In the genomic region with DNA sequence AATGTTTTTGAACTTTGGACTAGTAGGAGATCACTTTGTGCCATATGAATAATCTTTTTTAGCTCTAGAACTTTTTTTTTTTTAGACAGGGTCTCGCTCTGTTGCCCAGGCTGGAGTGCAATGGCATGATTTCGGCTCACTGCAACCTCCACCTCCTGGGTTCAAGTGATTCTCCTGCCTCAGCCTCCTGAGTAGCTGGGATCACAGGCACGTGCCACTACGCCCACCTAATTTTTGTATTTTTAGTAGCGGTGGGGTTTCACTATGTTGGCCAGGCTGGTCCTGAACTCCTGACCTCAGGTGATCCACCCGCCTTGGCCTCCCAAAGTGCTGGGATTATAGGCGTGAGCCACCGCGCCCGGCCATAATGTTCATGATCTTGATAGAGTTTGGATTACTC, we compare ENCODE assay signal across 6 cellular contexts. TPM values are rescaled to one million over a fixed set of nuclear protein-coding genes. Genes with fewer than 3 reads are reported as not detected.
DNase-seq lines count a peak whose midpoint lies in the region; ATAC-seq and TF ChIP-seq lines count a peak whose summit lies in the region.
"Not testable (repeated sequence)": the region's sequence is repeated elsewhere in the genome, so short reads cannot be mapped to it uniquely, and the experiment has no call there.
"Had no signal": no experiment of that assay in that cellular context is flagged by ENCODE, and none has a peak within 500 bp of the region (broad histone marks: within the 10 kb centered on the region; RNA-seq: fewer than 3 reads in every experiment).

No MANE protein-coding gene starts in this region.

- BruUV-seq in Calu3 (replicated peaks; lab: Mats Ljungman, UMichigan) = not testable (repeated sequence)

- H3K27me3 Mint-ChIP-seq in CD4-positive, alpha-beta T cell; Calu3 (ENCODE audit: unreplicated experiment); WTC11 (ENCODE audit: low read depth); effector memory CD8-positive, alpha-beta T cell; natural killer cell treated with Interleukin-12 subunit alpha and Interleukin-12 subunit beta and Interleukin-15 and Interleukin-18, amount 100 ng/mL, for 72 hours: not testable (repeated sequence)

- H3K9me3 ChIP-seq in CD4-positive, alpha-beta T cell (ENCODE audit: control insufficient read depth, low read length) = not testable (repeated sequence)

- H3K27me3 ChIP-seq in CD4-positive, alpha-beta T cell (ENCODE audit: control insufficient read depth, insufficient read depth, low read length) = not testable (repeated sequence)

- intact Hi-C loops in CD4-positive, alpha-beta T cell (cut with DNase I, micrococcal nuclease) = loop anchor here (5.0 to 10.0 kb wide), 6 partner anchors 33 to 976 kb away; partner anchors contain the start of genes MLKL (in 2 of the 2), CFDP1 (in 1 of the 2), KARS1 (in 1 of the 2) and TERF2IP (in 1 of the 2)
- intact Hi-C loops in Calu3 (cut with micrococcal nuclease; ENCODE audit: unreplicated experiment) = not testable (repeated sequence)

- not testable (repeated sequence) for ATAC-seq in CD4-positive, alpha-beta T cell (ENCODE audit: poor library complexity); WTC11; effector memory CD8-positive, alpha-beta T cell (replicated peaks); natural killer cell treated with Interleukin-12 subunit alpha and Interleukin-12 subunit beta and Interleukin-15 and Interleukin-18, amount 100 ng/mL, for 72 hours

- H3K27ac ChIP-seq in CD4-positive, alpha-beta T cell (ENCODE audit: low read depth, low read length) = not testable (repeated sequence)

- H3K9me3 Mint-ChIP-seq in CD4-positive, alpha-beta T cell; Calu3 (ENCODE audit: low read depth, unreplicated experiment); WTC11; effector memory CD8-positive, alpha-beta T cell; natural killer cell treated with Interleukin-12 subunit alpha and Interleukin-12 subunit beta and Interleukin-15 and Interleukin-18, amount 100 ng/mL, for 72 hours: not testable (repeated sequence)

- TF ChIP-seq CTCF in CD4-positive, alpha-beta T cell (IDR thresholded peaks at IDR 0.05); Calu3 (IDR thresholded peaks at IDR 0.05; ENCODE audit: unreplicated experiment); WTC11 (IDR thresholded peaks at IDR 0.05): not testable (repeated sequence)

- DNase-seq in CD4-positive, alpha-beta T cell; Calu3; WTC11 (ENCODE audit: low spot score); effector memory CD8-positive, alpha-beta T cell; natural killer cell treated with Interleukin-12 subunit alpha and Interleukin-12 subunit beta and Interleukin-15 and Interleukin-18, amount 100 ng/mL, for 72 hours (ENCODE audit: low spot score): not testable (repeated sequence)

- CTCF ChIA-PET in CD4-positive, alpha-beta T cell (lab: Charles Lee) = interaction anchor here (0.5 kb wide), 1 partner anchor 35 kb away, joined by 4 read pairs; no protein-coding TSS in a partner anchor
- CTCF ChIA-PET in Calu3 (lab: Charles Lee) = not testable (repeated sequence)
- CTCF ChIA-PET in WTC11 (lab: Charles Lee) = interaction anchor here (2.7 kb wide), 2 partner anchors 10 to 194 kb away, joined by 26 to 35 read pairs; no protein-coding TSS in a partner anchor

- H3K4me1 Mint-ChIP-seq in CD4-positive, alpha-beta T cell (ENCODE audit: low read depth) = peaks cover 23% of the 10 kb centered on the region
- H3K4me1 Mint-ChIP-seq in Calu3 (ENCODE audit: low read depth, unreplicated experiment) (peaks cover 11% of the 10 kb centered on the region), WTC11 (peaks cover 17% of the 10 kb centered on the region)
- H3K4me1 Mint-ChIP-seq in effector memory CD8-positive, alpha-beta T cell (ENCODE audit: low read depth in 2 of 2) = peaks cover 18 to 19% of the 10 kb centered on the region in 2 donors
- H3K4me1 Mint-ChIP-seq in natural killer cell treated with Interleukin-12 subunit alpha and Interleukin-12 subunit beta and Interleukin-15 and Interleukin-18, amount 100 ng/mL, for 72 hours (ENCODE audit: low read depth in 2 of 2) = peaks cover 15% of the 10 kb centered on the region in 2 donors

- POLR2A ChIA-PET in CD4-positive, alpha-beta T cell (lab: Charles Lee) = interaction anchor here (0.5 to 0.6 kb wide), 2 partner anchors 37 to 68 kb away, joined by 3 to 7 read pairs; no protein-coding TSS in a partner anchor
- POLR2A ChIA-PET in WTC11 (lab: Charles Lee) = not testable (repeated sequence)

- H3K36me3 Mint-ChIP-seq in CD4-positive, alpha-beta T cell (ENCODE audit: low read depth) = peaks cover 43% of the 10 kb centered on the region
- H3K36me3 Mint-ChIP-seq in Calu3 (ENCODE audit: insufficient read depth, unreplicated experiment) (peaks cover 39% of the 10 kb centered on the region), WTC11 (peaks cover 15% of the 10 kb centered on the region)
- H3K36me3 Mint-ChIP-seq in effector memory CD8-positive, alpha-beta T cell (ENCODE audit: insufficient read depth) = peaks cover 47% of the 10 kb centered on the region
- peaks cover 17% of the 10 kb centered on the region for H3K36me3 Mint-ChIP-seq in natural killer cell treated with Interleukin-12 subunit alpha and Interleukin-12 subunit beta and Interleukin-15 and Interleukin-18, amount 100 ng/mL, for 72 hours

- H3K4me3 Mint-ChIP-seq in CD4-positive, alpha-beta T cell = peak overlapping the region; percentile 62
- H3K4me3 Mint-ChIP-seq in Calu3 (ENCODE audit: low read depth, unreplicated experiment); WTC11: not testable (repeated sequence)
- H3K4me3 Mint-ChIP-seq in effector memory CD8-positive, alpha-beta T cell = peak overlapping the region; percentile 2 to 27
- H3K4me3 Mint-ChIP-seq in natural killer cell treated with Interleukin-12 subunit alpha and Interleukin-12 subunit beta and Interleukin-15 and Interleukin-18, amount 100 ng/mL, for 72 hours = peak overlapping the region; percentile 24

- H3K27ac Mint-ChIP-seq in CD4-positive, alpha-beta T cell; WTC11; effector memory CD8-positive, alpha-beta T cell; natural killer cell treated with Interleukin-12 subunit alpha and Interleukin-12 subunit beta and Interleukin-15 and Interleukin-18, amount 100 ng/mL, for 72 hours: not testable (repeated sequence)
- H3K27ac Mint-ChIP-seq in Calu3 (ENCODE audit: unreplicated experiment) = peak overlapping the region; percentile 19

TF ChIP-seq in WTC11, 78 proteins besides CTCF, POLR2A, EP300 and RAD21:
- TF ChIP-seq ZNF121 (CRISPR knock-in tag; IDR thresholded peaks at IDR 0.05) = peak; percentile 64

RNA-seq across cellular contexts. Expression of gene RFWD3, which starts 2.2 kb away (rescaled TPM):
- total RNA-seq in CD4-positive, alpha-beta T cell = 10 to 100 TPM; 44.9 to 47.0 TPM
- 107 and 109 TPM in 2 replicates for total RNA-seq in Calu3 (2022)
- 78.8 to 109 TPM (median 86.2 TPM) in 3 replicates for total RNA-seq in WTC11 (2021)
- total RNA-seq in natural killer cell treated with Interleukin-12 subunit alpha and Interleukin-12 subunit beta and Interleukin-15 and Interleukin-18, amount 100 ng/mL, for 72 hours = 100 to 1,000 TPM in 1 of 2 donors, 10 to 100 TPM in 1; 76.7 to 148 TPM

RNA-seq across cellular contexts. Expression of gene MLKL, which starts 31.8 kb away (rescaled TPM):
- total RNA-seq in CD4-positive, alpha-beta T cell = 10 to 100 TPM; 29.1 to 30.0 TPM
- total RNA-seq in Calu3 (2022) = 38.8 and 46.1 TPM in 2 replicates
- 4.3 to 5.0 TPM (median 4.4 TPM) in 3 replicates for total RNA-seq in WTC11 (2021)
- 10 to 100 TPM; 17.1 to 23.5 TPM for total RNA-seq in natural killer cell treated with Interleukin-12 subunit alpha and Interleukin-12 subunit beta and Interleukin-15 and Interleukin-18, amount 100 ng/mL, for 72 hours
- total RNA-seq: G401 had no signal
